In the genomic region with DNA sequence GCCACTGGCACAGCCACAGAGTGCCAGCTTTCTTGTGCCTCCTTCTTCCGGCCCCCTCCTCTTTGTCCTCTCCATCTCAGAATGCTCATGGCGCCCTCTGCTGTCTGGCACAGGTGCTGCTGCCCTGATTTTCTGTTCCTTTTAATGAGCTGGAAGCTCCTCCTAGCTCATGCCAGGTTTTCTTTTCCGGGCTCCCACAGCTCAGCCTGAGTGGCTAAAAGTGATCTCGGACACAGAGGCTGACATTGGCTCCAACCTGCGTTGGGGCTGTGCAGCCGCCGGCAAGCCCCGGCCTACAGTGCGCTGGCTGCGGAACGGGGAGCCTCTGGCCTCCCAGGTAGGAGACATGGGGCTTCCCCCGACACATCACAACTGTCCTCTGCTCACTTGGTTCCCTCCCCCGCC, we compare ENCODE assay signal across 8 cellular contexts. TPM values are rescaled to one million over a fixed set of nuclear protein-coding genes. Genes with fewer than 3 reads are reported as not detected.
A peak's percentile ranks its signal among the peaks of the same experiment; 100 is the strongest.
DNase-seq lines count a peak whose midpoint lies in the region; ATAC-seq, FAIRE-seq and TF ChIP-seq lines count a peak whose summit lies in the region.

No MANE protein-coding gene starts in this region.

- peak; percentile 77 for TF ChIP-seq RAD21 in HepG2 (CRISPR knock-in tag; IDR thresholded peaks at IDR 0.05)

- no peaks in the 10 kb centered on the region for H3K27me3 ChIP-seq in H9 (ENCODE audit: insufficient read depth, low read length)
- H3K27me3 ChIP-seq in HepG2 (ENCODE audit: control insufficient read depth in 1 of 2, insufficient read depth in 2 of 2, low read length in 2 of 2): peaks cover 1 to 43% of the 10 kb centered on the region in 2 experiments; a peak in 3 of 5 replicates

- TF ChIP-seq EP300 in HepG2 (IDR thresholded peaks at IDR 0.05; ENCODE audit: low read depth in 2 of 2, low read length in 2 of 2) (no peak), HepG2 (CRISPR knock-in tag; IDR thresholded peaks at IDR 0.05; ENCODE audit: borderline replicate concordance) (no peak)

- no peaks in the 10 kb centered on the region for H3K9me3 ChIP-seq in H9 (ENCODE audit: control insufficient read depth, low read depth, low read length)
- H3K9me3 ChIP-seq in HepG2 (ENCODE audit: low read length): no peaks in the 10 kb centered on the region

- H3K27ac ChIP-seq in H9 (ENCODE audit: insufficient read length, low read depth, low read length) (no peak overlapping the region), coronary artery (no peak overlapping the region), HepG2 (ENCODE audit: extremely low read length, insufficient read depth, low read length) (no peak overlapping the region)

- H3T11ph ChIP-seq in H9 (ENCODE audit: low read length): no peak overlapping the region

- no peak overlapping the region for H3K4me3 Mint-ChIP-seq in H9

- TF ChIP-seq POLR2A in HepG2 (IDR thresholded peaks at IDR 0.05; ENCODE audit: insufficient read depth in 1 of 2, low read depth in 2 of 2, low read length in 2 of 2): no peak

- H4K8ac ChIP-seq in H9 (replicated peaks; ENCODE audit: insufficient read length, low read depth, low read length): no peak overlapping the region

- no peak overlapping the region for H2BK120ac ChIP-seq in H9 (ENCODE audit: low read depth, low read length, poor library complexity, severe bottlenecking)

- no peak overlapping the region for H2BK15ac ChIP-seq in H9 (ENCODE audit: low read depth, low read length)

- ATAC-seq in HepG2: peak; percentile 68
- no peak for ATAC-seq in HG03354 (IDR thresholded peaks at IDR 0.05; ENCODE audit: poor library complexity, severe bottlenecking, unreplicated experiment)

- WGBS in H9 (ENCODE audit: extremely low coverage, insufficient read length, low lambda C conversion rate): no CpG with 5 or more reads among the region's 13 CpGs
- WGBS in HepG2 (ENCODE audit: low lambda C conversion rate): 29% methylated on average over 9 of the region's 13 CpGs

- H3K4me2 ChIP-seq in H9 (ENCODE audit: insufficient read depth, insufficient read length, low read length) (no peak overlapping the region), HepG2 (ENCODE audit: low read depth, low read length) (no peak overlapping the region)

- no peak overlapping the region for H3K18ac ChIP-seq in H9 (ENCODE audit: insufficient read length, low read depth, low read length)

- H3K27ac Mint-ChIP-seq in H9: no peak overlapping the region

- no peak overlapping the region for H2BK5ac ChIP-seq in H9 (ENCODE audit: insufficient read length, low read length)

- H4K20me1 ChIP-seq in H9 (ENCODE audit: control insufficient read depth, insufficient read depth, insufficient read length) (no peaks in the 10 kb centered on the region), HepG2 (ENCODE audit: insufficient read depth, low read length) (no peaks in the 10 kb centered on the region)

- no peak overlapping the region for H2AK5ac ChIP-seq in H9 (ENCODE audit: insufficient read length, low read length)

- H2AFZ ChIP-seq in H9 (ENCODE audit: low read length) (no peak overlapping the region), HepG2 (ENCODE audit: low read length) (no peak overlapping the region)

- H3K4me3 ChIP-seq in coronary artery (no peak overlapping the region), HepG2 (replicated peaks in 1 of 3; ENCODE audit: insufficient read depth in 1 of 3, low read depth in 2 of 3, low read length in 3 of 3) (no peak overlapping the region)

- H3K27me3 Mint-ChIP-seq in H9 (ENCODE audit: low read depth): peaks cover 3% of the 10 kb centered on the region; the same call in 1 of the 2 replicates

- H3K4me1 ChIP-seq in H9 (ENCODE audit: insufficient read depth, low read length): no peaks in the 10 kb centered on the region
- no peaks in the 10 kb centered on the region for H3K4me1 ChIP-seq in HepG2 (ENCODE audit: insufficient read depth, low read length)

- no peaks in the 10 kb centered on the region for H3K36me3 Mint-ChIP-seq in H9 (ENCODE audit: insufficient read depth in 1 of 3, low read depth in 3 of 3)

- no peak overlapping the region for H4K91ac ChIP-seq in H9 (ENCODE audit: insufficient read length, low read depth, low read length)

- H3K4ac ChIP-seq in H9 (ENCODE audit: low read depth, low read length): no peak overlapping the region

- H3K79me1 ChIP-seq in H9 (ENCODE audit: insufficient read depth, low read depth, low read length, poor library complexity, severe bottlenecking): no peaks in the 10 kb centered on the region

- H3K23me2 ChIP-seq in H9 (ENCODE audit: insufficient read length, low read depth, low read length, poor library complexity, severe bottlenecking): no peaks in the 10 kb centered on the region

- H3K9ac ChIP-seq in H9 (ENCODE audit: extremely low read depth, insufficient read length, low read length) (no peak overlapping the region), HepG2 (ENCODE audit: insufficient read depth, low read depth, low read length) (no peak overlapping the region)

- in situ Hi-C loops in HepG2 (cut with HindIII; ENCODE audit: extremely low pct_ligation_motif_present, low pct_unique_long_range_greater_than_20kb): loop anchor here (5.0 to 10.0 kb wide), 2 partner anchors 84 to 193 kb away; no protein-coding TSS in a partner anchor

- H3K79me2 ChIP-seq in H9 (ENCODE audit: insufficient read depth, low read length) (no peaks in the 10 kb centered on the region), HepG2 (ENCODE audit: insufficient read depth, low read length) (no peaks in the 10 kb centered on the region)

- BruUV-seq in HepG2 (replicated peaks; lab: Mats Ljungman, UMichigan): no TSS peak

- DNase-seq in AG09319 (ENCODE audit: extremely low read depth, low read depth) (peak; percentile 18), H9 (peak; percentile 90), NCI-H460 (ENCODE audit: extremely low read depth, low read depth) (peak; percentile 77), coronary artery (ENCODE audit: low spot score) (no peak), HepG2 (ENCODE audit: low spot score) (peak; percentile 49)
- DNase-seq in activated CD4-positive, alpha-beta T cell treated with anti-CD3 and anti-CD28 coated beads, Interleukin-2, amount 50 U/mL, for 1 hour: peak; percentile 74
- DNase-seq in stimulated activated CD4-positive, alpha-beta T cell treated with anti-CD3 and anti-CD28 coated beads, TNF-alpha, amount 100 ng/mL, for 24 hours (ENCODE audit: low read depth in 3 of 3): peak; percentile 43 to 73 (median 45)

- FAIRE-seq in HepG2 (lab: Jason Lieb, UNC): peak; percentile 52

- H2BK12ac ChIP-seq in H9 (ENCODE audit: insufficient read length, low read depth, low read length): no peak overlapping the region

- no peak overlapping the region for H3K56ac ChIP-seq in H9 (ENCODE audit: insufficient read length, low read depth, low read length)

- no peak overlapping the region for H4K5ac ChIP-seq in H9 (ENCODE audit: insufficient read length, low read depth, low read length)

- H3K23ac ChIP-seq in H9 (ENCODE audit: insufficient read length, low read depth, low read length): no peak overlapping the region

- peaks cover 4% of the 10 kb centered on the region in 2 experiments for H3K4me1 Mint-ChIP-seq in H9

- no peak overlapping the region for H3K14ac ChIP-seq in H9 (ENCODE audit: insufficient read depth, low read length)

- CTCF ChIA-PET in HepG2 (lab: Yijun Ruan, JAX; ENCODE audit: low intra/inter-chr PET ratio, low total read pairs): interaction anchor here (1.0 to 4.2 kb wide), 3 partner anchors 73 to 86 kb away, joined by 3 to 41 read pairs (median 14); no protein-coding TSS in a partner anchor

- no peak overlapping the region for H2BK20ac ChIP-seq in H9 (ENCODE audit: low read depth, low read length, poor library complexity, severe bottlenecking)

- intact Hi-C loops in HepG2 (cut with micrococcal nuclease; ENCODE audit: unreplicated experiment): loop anchor here (1.0 to 2.0 kb wide), 2 partner anchors 72 to 195 kb away; no protein-coding TSS in a partner anchor

- H3K36me3 ChIP-seq in HepG2 (replicated peaks in 1 of 2; ENCODE audit: control insufficient read depth in 1 of 2, insufficient read depth in 2 of 2, low read length in 2 of 2): no peaks in the 10 kb centered on the region

- H3K9me3 Mint-ChIP-seq in H9: no peaks in the 10 kb centered on the region

- TF ChIP-seq CTCF in AG09319 (IDR thresholded peaks at IDR 0.05; ENCODE audit: low read depth, low read length) (peak; percentile 95), H9 (conservative IDR thresholded peaks at IDR 0.05) (peak; percentile 96), coronary artery (IDR thresholded peaks at IDR 0.05) (peak; percentile 70), HepG2 (CRISPR knock-in tag; IDR thresholded peaks at IDR 0.05) (peak; percentile 87)

- POLR2A ChIA-PET in HepG2 (lab: Yijun Ruan, JAX): no interaction called here

RNA-seq across cellular contexts. Expression of a gene that starts 18.7 kb away (rescaled TPM):
- total RNA-seq in H9 (2021): 0.42 and 0.88 TPM in 2 replicates
- 0.20 TPM in 1 of 2 replicates, not detected in the other for total RNA-seq in NCI-H460 (2014; rRNA removed; shearing (Covaris generic))
- polyA plus RNA-seq in NCI-H460 (2014; cell fraction: nucleus; rRNA removed): not detected in 2 replicates
- not detected in 2 replicates for total RNA-seq in HepG2 (2016; rRNA removed; fragmentation: Illumina TruSeq; extraction: Trizol)
- total RNA-seq in HepG2 (2016; cell fraction: cytosol; rRNA removed; fragmentation: Illumina TruSeq; extraction: Trizol; ENCODE audit: low read depth): not detected in 2 replicates
- total RNA-seq in HepG2 (2016; cell fraction: insoluble cytoplasmic fraction; rRNA removed; fragmentation: Illumina TruSeq; extraction: Trizol): not detected in 2 replicates
- total RNA-seq in HepG2 (2016; cell fraction: membrane; rRNA removed; fragmentation: Illumina TruSeq; extraction: Trizol): not detected in 2 replicates
- not detected in 2 replicates for total RNA-seq in HepG2 (2016; cell fraction: nucleus; rRNA removed; fragmentation: Illumina TruSeq; extraction: Trizol)
- not detected in 2 replicates for polyA plus RNA-seq in HepG2 (2011; rRNA removed)
- polyA plus RNA-seq in HepG2 (2011; cell fraction: cytosol; rRNA removed): not detected in 2 replicates
- not detected in 2 replicates for polyA plus RNA-seq in HepG2 (2011; cell fraction: nucleus; rRNA removed)
- not detected in 2 replicates for polyA plus RNA-seq in HepG2 (2012)
- not detected in 2 replicates for polyA plus RNA-seq in HepG2 (2016; cell fraction: cytosol; fragmentation: Illumina TruSeq; extraction: Trizol; ENCODE audit: low read depth)
- polyA plus RNA-seq in HepG2 (2016; cell fraction: insoluble cytoplasmic fraction; fragmentation: Illumina TruSeq; extraction: Trizol; ENCODE audit: low read depth): not detected in 2 replicates
- polyA plus RNA-seq in HepG2 (2016; cell fraction: membrane; fragmentation: Illumina TruSeq; extraction: Trizol; ENCODE audit: low read depth): not detected in 2 replicates
- polyA plus RNA-seq in HepG2 (2016; cell fraction: nucleus; fragmentation: Illumina TruSeq; extraction: Trizol; ENCODE audit: insufficient read depth, low read depth): not detected in 2 replicates
- not detected in 2 replicates for polyA minus RNA-seq in HepG2 (2011; rRNA and poly(A)+ RNA removed; ENCODE audit: low replicate concordance)
- not detected in 2 replicates for polyA minus RNA-seq in HepG2 (2011; cell fraction: cytosol; rRNA and poly(A)+ RNA removed)
- not detected in 2 replicates for polyA minus RNA-seq in HepG2 (2011; cell fraction: nucleus; rRNA and poly(A)+ RNA removed)

RNA-seq across cellular contexts. Expression of a gene that starts 22.6 kb away (rescaled TPM):
- total RNA-seq in H9 (2021) (2.8 and 3.0 TPM in 2 replicates), HepG2 (2016; rRNA removed; fragmentation: Illumina TruSeq; extraction: Trizol) (1.1 and 1.9 TPM in 2 replicates)
- total RNA-seq in NCI-H460 (2014; rRNA removed; shearing (Covaris generic)): 4.5 and 6.0 TPM in 2 replicates
- polyA plus RNA-seq in NCI-H460 (2014; cell fraction: nucleus; rRNA removed): 3.9 and 5.0 TPM in 2 replicates
- total RNA-seq in HepG2 (2016; cell fraction: cytosol; rRNA removed; fragmentation: Illumina TruSeq; extraction: Trizol; ENCODE audit: low read depth): 0.30 TPM in 1 of 2 replicates, not detected in the other
- total RNA-seq in HepG2 (2016; cell fraction: insoluble cytoplasmic fraction; rRNA removed; fragmentation: Illumina TruSeq; extraction: Trizol): 1.5 and 2.0 TPM in 2 replicates
- 0.56 and 0.72 TPM in 2 replicates for total RNA-seq in HepG2 (2016; cell fraction: membrane; rRNA removed; fragmentation: Illumina TruSeq; extraction: Trizol)
- 1.6 and 1.8 TPM in 2 replicates for total RNA-seq in HepG2 (2016; cell fraction: nucleus; rRNA removed; fragmentation: Illumina TruSeq; extraction: Trizol)
- 1.1 and 1.3 TPM in 2 replicates for polyA plus RNA-seq in HepG2 (2011; rRNA removed)
- 0.79 and 1.5 TPM in 2 replicates for polyA plus RNA-seq in HepG2 (2011; cell fraction: cytosol; rRNA removed)
- 0.96 and 1.2 TPM in 2 replicates for polyA plus RNA-seq in HepG2 (2011; cell fraction: nucleus; rRNA removed)
- 0.86 and 2.4 TPM in 2 replicates for polyA plus RNA-seq in HepG2 (2012)
- polyA plus RNA-seq in HepG2 (2016; cell fraction: cytosol; fragmentation: Illumina TruSeq; extraction: Trizol; ENCODE audit: low read depth): 0.16 and 0.29 TPM in 2 replicates
- polyA plus RNA-seq in HepG2 (2016; cell fraction: insoluble cytoplasmic fraction; fragmentation: Illumina TruSeq; extraction: Trizol; ENCODE audit: low read depth): 1.5 and 1.7 TPM in 2 replicates
- 0.36 and 0.65 TPM in 2 replicates for polyA plus RNA-seq in HepG2 (2016; cell fraction: membrane; fragmentation: Illumina TruSeq; extraction: Trizol; ENCODE audit: low read depth)
- polyA plus RNA-seq in HepG2 (2016; cell fraction: nucleus; fragmentation: Illumina TruSeq; extraction: Trizol; ENCODE audit: insufficient read depth, low read depth): 1.5 and 2.9 TPM in 2 replicates
- polyA minus RNA-seq in HepG2 (2011; rRNA and poly(A)+ RNA removed; ENCODE audit: low replicate concordance): 3.0 and 5.1 TPM in 2 replicates
- 1.1 and 1.5 TPM in 2 replicates for polyA minus RNA-seq in HepG2 (2011; cell fraction: cytosol; rRNA and poly(A)+ RNA removed)
- polyA minus RNA-seq in HepG2 (2011; cell fraction: nucleus; rRNA and poly(A)+ RNA removed): 5.2 and 6.3 TPM in 2 replicates
